Comparison of ENCODE assay signal across 21 cellular contexts in genomic region chr18:70501358-70501757, GRCh38.
"Had no signal": no experiment of that assay in that cellular context is flagged by ENCODE, and none has a peak within 500 bp of the region (broad histone marks: within the 10 kb centered on the region; RNA-seq: fewer than 3 reads in every experiment).

No MANE protein-coding gene starts in this region.

- H3K27ac Mint-ChIP-seq: T-cell; T-helper 1 cell treated with Interleukin-12 subunit alpha and Interleukin-12 subunit beta and Interleukin-4 antibody, amounts not matched to agents 30 μg/mL and 1 μg/mL, for 36 hours had no signal

- H3K9me2 ChIP-seq: SK-N-SH had no signal

- H3K9me3 ChIP-seq: SK-N-SH had no signal

- DNase-seq: IMR-90, Kasumi-1, KG1, MM.1S, NCI-H1092 treated with DMSO at 0.1 percent for 48 hours, NCI-H1436, NCI-H1694, NCI-H187 treated with DMSO at 0.1 percent for 48 hours, NCI-H2029 treated with DMSO at 0.1 percent for 48 hours, NCI-H2171, NCI-H226, NCI-H446, NCI-H510A, NCI-H526 treated with DMSO at 0.1 percent for 48 hours, NCI-H774, SHP77, SK-N-SH, SW 1271, T-cell had no signal

- H3K4me2 ChIP-seq: SK-N-SH had no signal

- H3K9ac ChIP-seq: SK-N-SH had no signal

- H3K36me3 Mint-ChIP-seq: T-cell had no signal

- ATAC-seq: T-cell had no signal

- H3K4me3 Mint-ChIP-seq: T-cell; T-helper 1 cell treated with Interleukin-12 subunit alpha and Interleukin-12 subunit beta and Interleukin-4 antibody, amounts not matched to agents 30 μg/mL and 1 μg/mL, for 36 hours had no signal

- H3K27ac ChIP-seq: RWPE1 had no signal

- H3K9me3 Mint-ChIP-seq: T-cell; T-helper 1 cell treated with Interleukin-12 subunit alpha and Interleukin-12 subunit beta and Interleukin-4 antibody, amounts not matched to agents 30 μg/mL and 1 μg/mL, for 36 hours had no signal
